1 cellular context compared by ENCODE assay signal in the genomic region with DNA sequence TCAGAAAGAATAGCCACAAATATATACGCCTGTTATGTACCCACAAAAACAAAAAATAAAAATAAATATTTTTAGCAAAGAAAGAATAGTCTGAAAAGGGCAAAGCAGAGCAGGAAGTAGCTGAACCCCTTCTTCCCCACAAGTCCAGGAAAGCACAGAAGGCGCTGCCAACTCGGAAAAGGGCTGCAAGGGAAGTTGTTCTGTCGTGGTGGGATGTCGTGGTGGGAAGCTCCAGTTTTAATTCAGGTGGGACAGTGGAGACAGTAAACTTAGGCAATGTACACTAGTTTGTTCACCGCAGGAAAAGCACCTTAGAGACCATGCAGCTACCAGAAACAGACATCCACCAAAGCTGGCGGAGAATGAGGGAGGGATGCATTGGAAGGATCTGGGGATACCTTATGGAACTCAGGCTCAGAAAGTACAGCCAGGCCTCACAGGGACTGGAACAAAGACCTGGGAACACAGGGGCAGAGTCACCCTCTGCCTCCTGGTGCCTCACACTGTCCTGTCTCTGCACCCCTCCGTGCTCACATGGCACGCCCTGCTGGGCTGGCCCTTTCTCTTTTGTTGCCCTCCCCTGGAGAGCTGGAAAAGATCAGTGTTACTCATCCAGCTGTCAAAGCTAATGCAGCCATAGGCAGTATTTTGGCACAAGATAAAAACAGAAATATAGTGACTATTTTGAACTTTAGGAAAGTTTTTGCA.
TF ChIP-seq lines count a peak whose summit lies in the region.

No MANE protein-coding gene starts in this region.

TF ChIP-seq in HepG2, 621 proteins besides CTCF, POLR2A, EP300 and RAD21:
- TF ChIP-seq GABPA (IDR thresholded peaks at IDR 0.05; ENCODE audit: low read depth, low read length) (0 out of 2 replicates have a peak, but pooled peaks have one; percentile 6), GABPA (CRISPR knock-in tag; IDR thresholded peaks at IDR 0.05; ENCODE audit: low read depth) (no peak), DDIT3 (CRISPR knock-in tag; IDR thresholded peaks at IDR 0.05) (no peak)
